Comparison of ENCODE assay signal across 15 cellular contexts in the genomic region with DNA sequence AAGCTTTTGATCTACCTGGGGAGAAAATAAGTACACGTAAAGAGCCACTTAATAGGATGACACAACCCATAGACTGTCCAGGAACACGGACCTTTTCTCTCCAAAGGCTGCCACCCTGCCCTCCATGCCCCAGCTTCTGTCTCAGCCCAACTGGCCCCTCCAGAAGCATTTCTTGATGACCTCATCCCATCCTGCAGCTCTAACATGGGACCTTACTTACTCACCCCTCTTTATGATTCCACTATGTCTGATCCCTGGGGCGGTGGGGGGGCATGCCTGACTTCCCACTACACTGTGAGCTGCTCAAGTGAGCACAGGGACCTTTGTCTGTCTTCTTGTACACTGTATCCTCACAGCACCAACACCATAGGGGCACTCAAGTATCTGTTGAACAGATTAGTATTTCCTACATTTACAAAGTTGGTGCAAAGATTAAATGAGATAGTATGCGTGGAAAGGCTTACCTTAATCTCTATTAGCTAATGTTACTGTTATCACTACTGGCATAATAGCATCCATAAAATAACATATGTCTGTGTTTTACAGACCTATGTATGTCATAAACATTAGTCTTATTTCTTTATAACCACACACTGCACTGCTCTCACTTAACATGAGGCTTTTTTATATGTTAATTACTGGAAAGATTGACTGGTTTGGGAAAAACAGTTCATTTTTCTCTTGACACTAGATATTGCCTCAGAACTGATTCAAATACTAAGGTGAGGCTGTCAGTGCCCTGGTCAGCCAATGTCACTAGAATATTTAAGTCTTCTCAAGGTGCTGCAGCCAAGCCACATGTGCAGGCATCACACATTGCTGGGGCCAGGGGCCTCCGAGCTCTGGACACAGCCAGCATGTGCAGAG.
A peak's percentile ranks its signal among the peaks of the same experiment; 100 is the strongest.
DNase-seq lines count a peak whose midpoint lies in the region; ATAC-seq and TF ChIP-seq lines count a peak whose summit lies in the region.
"Had no signal": no experiment of that assay in that cellular context is flagged by ENCODE, and none has a peak within 500 bp of the region (broad histone marks: within the 10 kb centered on the region; RNA-seq: fewer than 3 reads in every experiment).

No MANE protein-coding gene starts in this region.

- no peaks in the 10 kb centered on the region for H3K27me3 Mint-ChIP-seq in activated CD4-positive, alpha-beta T cell treated with anti-CD3 and anti-CD28 coated beads, Interleukin-2, amount 10 ng/mL, durations not matched to agents 24 days and 14 days
- peaks cover 14% of the 10 kb centered on the region for H3K27me3 Mint-ChIP-seq in endothelial cell (ENCODE audit: unreplicated experiment)

- no peak overlapping the region for H3K4me3 ChIP-seq in MG63
- H3K4me3 ChIP-seq in skeletal muscle tissue (ENCODE audit: low read length in 3 of 3) = no peak overlapping the region
- H3K4me3 ChIP-seq in esophagus squamous epithelium = no peak overlapping the region
- H3K4me3 ChIP-seq: A549, lower lobe of right lung, vagina had no signal

- no peaks in the 10 kb centered on the region for H3K9me3 ChIP-seq in MG63
- no peaks in the 10 kb centered on the region for H3K9me3 ChIP-seq in skeletal muscle tissue (ENCODE audit: control insufficient read depth in 3 of 3, low read length in 3 of 3)
- no peaks in the 10 kb centered on the region for H3K9me3 ChIP-seq in esophagus squamous epithelium
- H3K9me3 ChIP-seq: A549, lower lobe of right lung, vagina had no signal

- H3K9me3 Mint-ChIP-seq in activated CD4-positive, alpha-beta T cell treated with anti-CD3 and anti-CD28 coated beads, Interleukin-2, amount 10 ng/mL, durations not matched to agents 24 days and 14 days = peaks cover 3% of the 10 kb centered on the region
- no peaks in the 10 kb centered on the region for H3K9me3 Mint-ChIP-seq in endothelial cell (ENCODE audit: unreplicated experiment)

- TF ChIP-seq POLR2A in esophagus squamous epithelium (IDR thresholded peaks at IDR 0.05) = no peak

- no peaks in the 10 kb centered on the region for H3K36me3 ChIP-seq in MG63
- H3K36me3 ChIP-seq in skeletal muscle tissue (ENCODE audit: control insufficient read depth in 3 of 3, insufficient read depth in 3 of 3, low read length in 3 of 3) = peaks cover 0 to 1% (median under 1%) of the 10 kb centered on the region in 3 donors
- H3K36me3 ChIP-seq in esophagus squamous epithelium = peaks cover 0 to 1% (median 0%) of the 10 kb centered on the region in 3 donors
- H3K36me3 ChIP-seq: lower lobe of right lung, vagina had no signal

- no peaks in the 10 kb centered on the region for H3K27me3 ChIP-seq in MG63
- H3K27me3 ChIP-seq in skeletal muscle tissue (ENCODE audit: control insufficient read depth in 3 of 3, insufficient read depth in 3 of 3, low read length in 3 of 3) = no peaks in the 10 kb centered on the region
- H3K27me3 ChIP-seq in esophagus squamous epithelium = no peaks in the 10 kb centered on the region
- H3K27me3 ChIP-seq: vagina had no signal

- H3K27ac Mint-ChIP-seq in activated CD4-positive, alpha-beta T cell treated with anti-CD3 and anti-CD28 coated beads, Interleukin-2, amount 10 ng/mL, durations not matched to agents 24 days and 14 days = peak overlapping the region; percentile 68
- H3K27ac Mint-ChIP-seq in endothelial cell (ENCODE audit: unreplicated experiment) = peak overlapping the region; percentile 65

- H3K4me1 ChIP-seq in skeletal muscle tissue (ENCODE audit: control insufficient read depth in 3 of 3, insufficient read depth in 3 of 3, low read length in 3 of 3) = peaks cover 51 to 53% (median 52%) of the 10 kb centered on the region in 3 donors
- H3K4me1 ChIP-seq in esophagus squamous epithelium = peaks cover 5 to 93% (median 52%) of the 10 kb centered on the region in 3 donors
- H3K4me1 ChIP-seq: A549 had no signal

- intact Hi-C loops in activated CD4-positive, alpha-beta T cell treated with anti-CD3 and anti-CD28 coated beads, Interleukin-2, amount 10 ng/mL, durations not matched to agents 24 days and 14 days (cut with micrococcal nuclease) = loop anchor here (2.0 kb wide), 1 partner anchor 21 kb away; no protein-coding TSS in a partner anchor
- intact Hi-C loops in esophagus squamous epithelium (cut with DNase I) = no loop called here

- no peak for DNase-seq in activated CD4-positive, alpha-beta T cell treated with anti-CD3 and anti-CD28 coated beads, Interleukin-2, amount 10 ng/mL, durations not matched to agents 24 days and 14 days
- DNase-seq in activated CD4-positive, alpha-beta T cell treated with anti-CD3 and anti-CD28 coated beads, Interleukin-2, amount 50 U/mL, for 48 hours = no peak
- DNase-seq in MG63 (peak; percentile 6), endothelial cell (ENCODE audit: low spot score) (no peak), NCI-H146 treated with DMSO at 0.1 percent for 48 hours (lab: John Stamatoyannopoulos, UW; ENCODE audit: unreplicated experiment) (no peak), esophagus squamous epithelium (lab: John Stamatoyannopoulos, UW) (no peak)
- DNase-seq: erythroblast, hippocampal formation, lower lobe of right lung, NCI-H1092 treated with DMSO at 0.1 percent for 48 hours, T1000 had no signal

- TF ChIP-seq CTCF in endothelial cell (IDR thresholded peaks at IDR 0.05; ENCODE audit: unreplicated experiment) (no peak), esophagus squamous epithelium (IDR thresholded peaks at IDR 0.05) (no peak)

- peak overlapping the region; percentile 75 for H3K27ac ChIP-seq in skeletal muscle tissue (ENCODE audit: low read depth, low read length)
- peak overlapping the region in 2 of 4 donors; percentile 36 to 53 for H3K27ac ChIP-seq in esophagus squamous epithelium
- H3K27ac ChIP-seq: A549, lower lobe of right lung, vagina had no signal

- no peak overlapping the region for H3K9ac ChIP-seq in skeletal muscle tissue (ENCODE audit: low read depth in 1 of 3, low read length in 3 of 3)

- 90 to 96% methylated on average over 5 of the region's 5 CpGs for WGBS in esophagus squamous epithelium, 2 donors

- H3K36me3 Mint-ChIP-seq in activated CD4-positive, alpha-beta T cell treated with anti-CD3 and anti-CD28 coated beads, Interleukin-2, amount 10 ng/mL, durations not matched to agents 24 days and 14 days (ENCODE audit: low read depth) = peaks cover 11% of the 10 kb centered on the region
- H3K36me3 Mint-ChIP-seq in endothelial cell (ENCODE audit: low read depth, unreplicated experiment) = peaks cover 10% of the 10 kb centered on the region

- ATAC-seq in GM19035 (IDR thresholded peaks at IDR 0.05; ENCODE audit: unreplicated experiment) = no peak
- ATAC-seq: A549 had no signal

- H3K4me3 Mint-ChIP-seq in activated CD4-positive, alpha-beta T cell treated with anti-CD3 and anti-CD28 coated beads, Interleukin-2, amount 10 ng/mL, durations not matched to agents 24 days and 14 days = peak overlapping the region; percentile 17
- no peak overlapping the region for H3K4me3 Mint-ChIP-seq in endothelial cell (ENCODE audit: unreplicated experiment)

- peaks cover 52% of the 10 kb centered on the region for H3K4me1 Mint-ChIP-seq in activated CD4-positive, alpha-beta T cell treated with anti-CD3 and anti-CD28 coated beads, Interleukin-2, amount 10 ng/mL, durations not matched to agents 24 days and 14 days
- H3K4me1 Mint-ChIP-seq in endothelial cell (ENCODE audit: unreplicated experiment) = peaks cover 74% of the 10 kb centered on the region
